Comparison of ENCODE assay signal across 23 cellular contexts in genomic region chr11:60168306-60168705, GRCh38. TPM values are rescaled to one million over a fixed set of nuclear protein-coding genes. Genes with fewer than 3 reads are reported as not detected.
DNase-seq lines count a peak whose midpoint lies in the region; ATAC-seq and TF ChIP-seq lines count a peak whose summit lies in the region.
"Had no signal": no experiment of that assay in that cellular context is flagged by ENCODE, and none has a peak within 500 bp of the region (broad histone marks: within the 10 kb centered on the region; RNA-seq: fewer than 3 reads in every experiment).

No MANE protein-coding gene starts in this region.

- H3K27me3 ChIP-seq in GM06990 (replicated peaks; ENCODE audit: control insufficient read depth, insufficient read depth, low read length), result no peaks in the 10 kb centered on the region

- in situ Hi-C loops in Caki2 (cut with HindIII; ENCODE audit: low pct_unique_long_range_greater_than_20kb, low sequenced_read_pairs), result no loop called here

- no peaks in the 10 kb centered on the region for H3K36me3 ChIP-seq in GM06990 (ENCODE audit: control insufficient read depth, insufficient read depth, low read length)

- no peak for TF ChIP-seq CTCF in GM06990 (IDR thresholded peaks at IDR 0.05; ENCODE audit: insufficient read depth, low read length, poor library complexity, severe bottlenecking)

- DNase-seq in Caki2 (ENCODE audit: low read depth) (peak; percentile 33), GM06990 (ENCODE audit: extremely low read depth, insufficient read length) (peak; percentile 30), SW480 (ENCODE audit: low spot score) (peak; percentile 25), left lobe of liver (ENCODE audit: low spot score) (peak; percentile 37), NCI-H1417 treated with DMSO at 0.1 percent for 48 hours (lab: John Stamatoyannopoulos, UW) (no peak), activated gamma-delta T cell treated with Interleukin-2 at 50 U/mL for 16 hours (no peak)
- DNase-seq: ACHN, C1 segment of cervical spinal cord, GF-D8, GOT3, KG1, MV-4-11, NCI-H1417, NCI-H2081, NCI-H2171 treated with DMSO at 0.1 percent for 48 hours, NCI-H446, NCI-H526 treated with DMSO at 0.1 percent for 48 hours, SIG-M5, T-helper 1 cell had no signal

- no peak overlapping the region for H3K4me3 ChIP-seq in GM06990 (replicated peaks; ENCODE audit: low read depth, low read length)

- ATAC-seq in left lobe of liver (no peak), HG02973 (IDR thresholded peaks at IDR 0.05; ENCODE audit: unreplicated experiment) (no peak)
- ATAC-seq: HCT116, SK-N-SH treated with all-trans-retinoic acid at 6 μM for 48 hours had no signal

RNA-seq across cellular contexts. Expression of gene MS4A6A, which starts 14.6 kb away (rescaled TPM):
- not detected in 2 replicates for total RNA-seq in Caki2 (2014; rRNA removed; shearing (Covaris generic); ENCODE audit: low replicate concordance)
- total RNA-seq in left lobe of liver, result 37.7 TPM
- total RNA-seq: OCI-LY7 had no signal

Comparison
In these comparisons a context has a peak if more than half of its experiments do, and no peak if none do; other contexts are left out.
1. DNase-seq: peak in Caki2 (single experiment), GM06990 (single experiment), SW480 (single experiment) and left lobe of liver (single experiment); none in NCI-H1417 treated with DMSO at 0.1 percent for 48 hours (single experiment) and activated gamma-delta T cell treated with Interleukin-2 at 50 U/mL for 16 hours (single experiment).
2. RNA of gene MS4A6A, which starts 14.6 kb away (total RNA-seq): 37.7 TPM in left lobe of liver (single experiment); not detected in Caki2; every median in the first group is over 10 times any median in the second.